In the genomic region with DNA sequence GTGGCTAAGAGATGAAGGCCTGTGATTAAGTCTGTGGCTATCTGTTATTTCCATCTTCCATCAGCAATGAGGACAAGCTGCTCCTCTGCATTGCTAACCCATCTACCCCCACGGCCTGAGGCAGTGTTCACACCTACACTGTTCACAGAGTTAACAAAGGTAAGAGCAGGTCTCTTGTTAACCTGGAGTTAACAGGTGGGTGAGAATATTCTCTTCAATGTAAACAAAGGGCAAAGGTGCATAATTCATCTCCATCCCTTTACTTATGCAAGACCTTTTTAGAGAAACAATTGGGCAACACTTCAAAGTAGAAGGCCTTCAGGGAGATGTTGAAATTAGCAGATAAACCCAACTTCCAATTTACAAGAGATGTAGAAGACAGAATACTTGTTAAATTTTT, we compare ENCODE assay signal across 19 cellular contexts.
"Had no signal": no experiment of that assay in that cellular context is flagged by ENCODE, and none has a peak within 500 bp of the region (broad histone marks: within the 10 kb centered on the region; RNA-seq: fewer than 3 reads in every experiment).

No MANE protein-coding gene starts in this region.

- H3K9me3 ChIP-seq: left lung, mucosa of descending colon, right atrium auricular region, transverse colon had no signal

- H3K27ac Mint-ChIP-seq: activated naive CD8-positive, alpha-beta T cell treated with anti-CD3 and anti-CD28 coated beads, Interleukin-2, amount 50 U/mL, for 24 hours; progenitor cell of endocrine pancreas; T-helper 1 cell treated with Interleukin-12 subunit alpha and Interleukin-12 subunit beta and Interleukin-4 antibody, amounts not matched to agents 30 μg/mL and 1 μg/mL, for 36 hours had no signal

- H3K9me3 Mint-ChIP-seq: activated naive CD8-positive, alpha-beta T cell treated with anti-CD3 and anti-CD28 coated beads, Interleukin-2, amount 50 U/mL, for 24 hours; activated T-cell treated with anti-CD3 and anti-CD28 coated beads, Interleukin-2, amount 50 U/mL, for 4 hours; T-helper 1 cell treated with Interleukin-12 subunit alpha and Interleukin-12 subunit beta and Interleukin-4 antibody, amounts not matched to agents 30 μg/mL and 1 μg/mL, for 36 hours had no signal

- ATAC-seq: activated naive CD8-positive, alpha-beta T cell treated with anti-CD3 and anti-CD28 coated beads, Interleukin-2, amount 50 U/mL, for 24 hours; activated T-cell treated with anti-CD3 and anti-CD28 coated beads, Interleukin-2, amount 50 U/mL, for 4 hours; left lung; mucosa of descending colon; naive thymus-derived CD4-positive, alpha-beta T cell; stimulated activated naive CD8-positive, alpha-beta T cell treated with anti-CD3 and anti-CD28 coated beads, Interleukin-15, Interleukin-2, amounts not matched to agents 100 U/mL and 50 U/mL, for 24 hours had no signal

- H3K27me3 Mint-ChIP-seq: activated naive CD8-positive, alpha-beta T cell treated with anti-CD3 and anti-CD28 coated beads, Interleukin-2, amount 50 U/mL, for 24 hours; progenitor cell of endocrine pancreas had no signal

- H3K36me3 ChIP-seq: transverse colon, WERI-Rb-1 had no signal

- H3K4me3 Mint-ChIP-seq: activated naive CD8-positive, alpha-beta T cell treated with anti-CD3 and anti-CD28 coated beads, Interleukin-2, amount 50 U/mL, for 24 hours; activated T-cell treated with anti-CD3 and anti-CD28 coated beads, Interleukin-2, amount 50 U/mL, for 4 hours; T-helper 1 cell treated with Interleukin-12 subunit alpha and Interleukin-12 subunit beta and Interleukin-4 antibody, amounts not matched to agents 30 μg/mL and 1 μg/mL, for 36 hours had no signal

- DNase-seq: activated CD4-positive, alpha-beta T cell treated with anti-CD3 and anti-CD28 coated beads, Interleukin-2, amount 50 U/mL, for 48 hours; activated gamma-delta T cell treated with Interleukin-2 at 50 U/mL for 16 hours; activated naive CD8-positive, alpha-beta T cell treated with anti-CD3 and anti-CD28 coated beads, Interleukin-2, amount 50 U/mL, for 24 hours; activated T-cell treated with anti-CD3 and anti-CD28 coated beads, Interleukin-2, amount 50 U/mL, for 4 hours; islet precursor cell; left lung; mammary epithelial cell; mucosa of descending colon; naive thymus-derived CD4-positive, alpha-beta T cell; occipital lobe; stimulated activated CD4-positive, alpha-beta T cell treated with anti-CD3 and anti-CD28 coated beads, Interleukin-15, amount 100 ng/mL, for 24 hours; stimulated activated CD4-positive, alpha-beta T cell treated with anti-CD3 and anti-CD28 coated beads, Interleukin-4, amount 100 ng/mL, for 24 hours; stimulated activated naive CD8-positive, alpha-beta T cell treated with anti-CD3 and anti-CD28 coated beads, Interleukin-15, Interleukin-2, amounts not matched to agents 100 U/mL and 50 U/mL, for 24 hours; transverse colon; WERI-Rb-1 had no signal

- H3K27me3 ChIP-seq: left lung, right atrium auricular region, transverse colon had no signal

- H3K4me1 ChIP-seq: right atrium auricular region had no signal

- H3K4me3 ChIP-seq: left lung, mucosa of descending colon, right atrium auricular region, skin epidermis, transverse colon had no signal

- H3K27ac ChIP-seq: left lung, right atrium auricular region, skin epidermis, transverse colon, WERI-Rb-1 had no signal
